8 cellular contexts compared by ENCODE assay signal in genomic region chr7:140398821-140399220, GRCh38. TPM values are rescaled to one million over a fixed set of nuclear protein-coding genes. Genes with fewer than 3 reads are reported as not detected.
DNase-seq lines count a peak whose midpoint lies in the region; ATAC-seq and TF ChIP-seq lines count a peak whose summit lies in the region.

No MANE protein-coding gene starts in this region.

- no peak for TF ChIP-seq CTCF in heart right ventricle (IDR thresholded peaks at IDR 0.05)
- TF ChIP-seq CTCF in tibial artery (IDR thresholded peaks at IDR 0.05): no peak

- ATAC-seq in heart right ventricle (peak in 1 of 8 donors; percentile 5), left cardiac atrium (no peak), HG02973 (IDR thresholded peaks at IDR 0.05; ENCODE audit: unreplicated experiment) (no peak), HG02588 (IDR thresholded peaks at IDR 0.05; ENCODE audit: unreplicated experiment) (no peak)

- intact Hi-C loops in heart right ventricle (cut with DNase I) (no loop called here), left cardiac atrium (cut with DNase I) (no loop called here), tibial artery (cut with DNase I; ENCODE audit: low total_unique reads) (loop anchor here (10.0 kb wide), 1 partner anchor 406 kb away; no protein-coding TSS in a partner anchor)
- intact Hi-C loops in activated T-helper 2 cell treated with anti-CD3 and anti-CD28 coated beads, Interferon-gamma antibody, Interleukin-2, Interleukin-4, amounts not matched to agents 10 μg/mL and 5 μg/mL and 100 μg/mL, durations not matched to agents 14 hours and 24 hours and 36 hours (cut with micrococcal nuclease): loop anchor here (10.0 kb wide), 1 partner anchor 1156 kb away; the partner anchor contains the start of gene AGK

- H3K4me1 ChIP-seq in heart right ventricle (peaks cover 0 to 26% (median 16%) of the 10 kb centered on the region in 9 donors), mononuclear cell (ENCODE audit: insufficient read depth, low read length) (peaks cover 38% of the 10 kb centered on the region), tibial artery (peaks cover 0 to 18% (median 8%) of the 10 kb centered on the region in 4 donors)

- H3K4me3 ChIP-seq in heart right ventricle: peak overlapping the region; percentile 82 to 99 (median 96)
- H3K4me3 ChIP-seq in mononuclear cell (ENCODE audit: low read length): peak overlapping the region; percentile 71
- H3K4me3 ChIP-seq in tibial artery: peak overlapping the region; percentile 85 to 99

- H3K9me3 ChIP-seq in heart right ventricle (no peaks in the 10 kb centered on the region), mononuclear cell (ENCODE audit: low read depth, low read length) (no peaks in the 10 kb centered on the region), tibial artery (no peaks in the 10 kb centered on the region)

- H3K36me3 ChIP-seq in heart right ventricle (no peaks in the 10 kb centered on the region), tibial artery (no peaks in the 10 kb centered on the region)

- H3K27me3 Mint-ChIP-seq in activated T-helper 2 cell treated with anti-CD3 and anti-CD28 coated beads, Interferon-gamma antibody, Interleukin-2, Interleukin-4, amounts not matched to agents 10 μg/mL and 5 μg/mL and 100 μg/mL, durations not matched to agents 14 hours and 24 hours and 36 hours (ENCODE audit: low read depth): no peaks in the 10 kb centered on the region

- 72 to 79% methylated on average over 10 of the region's 10 CpGs for WGBS in heart right ventricle, 2 donors

- peaks cover 0 to 39% (median 23%) of the 10 kb centered on the region in 7 donors for H3K27me3 ChIP-seq in heart right ventricle
- H3K27me3 ChIP-seq in mononuclear cell (ENCODE audit: insufficient read depth, low read length): no peaks in the 10 kb centered on the region
- H3K27me3 ChIP-seq in tibial artery: peaks cover 0 to 18% of the 10 kb centered on the region in 2 donors

- H3K27ac ChIP-seq in heart right ventricle (no peak overlapping the region), tibial artery (no peak overlapping the region)

- H3K4me3 Mint-ChIP-seq in activated T-helper 2 cell treated with anti-CD3 and anti-CD28 coated beads, Interferon-gamma antibody, Interleukin-2, Interleukin-4, amounts not matched to agents 10 μg/mL and 5 μg/mL and 100 μg/mL, durations not matched to agents 14 hours and 24 hours and 36 hours (ENCODE audit: low read depth): peak overlapping the region; percentile 86

- H3K27ac Mint-ChIP-seq in activated T-helper 2 cell treated with anti-CD3 and anti-CD28 coated beads, Interferon-gamma antibody, Interleukin-2, Interleukin-4, amounts not matched to agents 10 μg/mL and 5 μg/mL and 100 μg/mL, durations not matched to agents 14 hours and 24 hours and 36 hours: no peak overlapping the region

- DNase-seq in heart right ventricle: no peak
- DNase-seq in left cardiac atrium: no peak
- DNase-seq in activated T-helper 2 cell treated with anti-CD3 and anti-CD28 coated beads, Interferon-gamma antibody, Interleukin-2, Interleukin-4, amounts not matched to agents 10 μg/mL and 5 μg/mL and 100 μg/mL, durations not matched to agents 14 hours and 24 hours and 36 hours (ENCODE audit: low spot score): no peak
- DNase-seq in tibial artery: peak in 1 of 2 donors; percentile 51
- no peak for DNase-seq in superior temporal gyrus (ENCODE audit: extremely low spot score)

- H3K9me3 Mint-ChIP-seq in activated T-helper 2 cell treated with anti-CD3 and anti-CD28 coated beads, Interferon-gamma antibody, Interleukin-2, Interleukin-4, amounts not matched to agents 10 μg/mL and 5 μg/mL and 100 μg/mL, durations not matched to agents 14 hours and 24 hours and 36 hours: no peaks in the 10 kb centered on the region

- peaks cover 40% of the 10 kb centered on the region for H3K4me1 Mint-ChIP-seq in activated T-helper 2 cell treated with anti-CD3 and anti-CD28 coated beads, Interferon-gamma antibody, Interleukin-2, Interleukin-4, amounts not matched to agents 10 μg/mL and 5 μg/mL and 100 μg/mL, durations not matched to agents 14 hours and 24 hours and 36 hours (ENCODE audit: low read depth)

- peaks cover 29% of the 10 kb centered on the region for H3K36me3 Mint-ChIP-seq in activated T-helper 2 cell treated with anti-CD3 and anti-CD28 coated beads, Interferon-gamma antibody, Interleukin-2, Interleukin-4, amounts not matched to agents 10 μg/mL and 5 μg/mL and 100 μg/mL, durations not matched to agents 14 hours and 24 hours and 36 hours (ENCODE audit: low read depth)

RNA-seq across cellular contexts. Expression of gene SLC37A3, which starts 0.5 kb away (rescaled TPM):
- total RNA-seq in heart right ventricle (10 to 100 TPM in 5 of 10 donors, 1 to 10 TPM in 5; 5.2 to 14.1 (median 10.1) TPM), left cardiac atrium (10 to 100 TPM; 11.4 to 18.7 TPM), mononuclear cell (33.2 TPM)
- polyA plus RNA-seq in heart right ventricle: 10 to 100 TPM in 1 of 2 donors, 1 to 10 TPM in 1; 7.3 to 16.6 TPM
- 98.3 and 105 TPM in 2 replicates for total RNA-seq in activated T-helper 2 cell treated with anti-CD3 and anti-CD28 coated beads, Interferon-gamma antibody, Interleukin-2, Interleukin-4, amounts not matched to agents 10 μg/mL and 5 μg/mL and 100 μg/mL, durations not matched to agents 14 hours and 24 hours and 36 hours

RNA-seq across cellular contexts. Expression of gene RAB19, which starts 5.0 kb away (rescaled TPM):
- total RNA-seq in heart right ventricle (not detected), left cardiac atrium (not detected), mononuclear cell (1.5 TPM)
- polyA plus RNA-seq in heart right ventricle: not detected
- total RNA-seq in activated T-helper 2 cell treated with anti-CD3 and anti-CD28 coated beads, Interferon-gamma antibody, Interleukin-2, Interleukin-4, amounts not matched to agents 10 μg/mL and 5 μg/mL and 100 μg/mL, durations not matched to agents 14 hours and 24 hours and 36 hours: 12.5 and 14.5 TPM in 2 replicates

Comparison
In these comparisons a context has a peak if more than half of its experiments do, and no peak if none do; other contexts are left out.
1. intact Hi-C loops: an anchor here in activated T-helper 2 cell treated with anti-CD3 and anti-CD28 coated beads, Interferon-gamma antibody, Interleukin-2, Interleukin-4, amounts not matched to agents 10 μg/mL and 5 μg/mL and 100 μg/mL, durations not matched to agents 14 hours and 24 hours and 36 hours (10.0 kb wide) and tibial artery (10.0 kb wide); none called in heart right ventricle and left cardiac atrium.